ENCODE assay signal across 8 cellular contexts in the genomic region with DNA sequence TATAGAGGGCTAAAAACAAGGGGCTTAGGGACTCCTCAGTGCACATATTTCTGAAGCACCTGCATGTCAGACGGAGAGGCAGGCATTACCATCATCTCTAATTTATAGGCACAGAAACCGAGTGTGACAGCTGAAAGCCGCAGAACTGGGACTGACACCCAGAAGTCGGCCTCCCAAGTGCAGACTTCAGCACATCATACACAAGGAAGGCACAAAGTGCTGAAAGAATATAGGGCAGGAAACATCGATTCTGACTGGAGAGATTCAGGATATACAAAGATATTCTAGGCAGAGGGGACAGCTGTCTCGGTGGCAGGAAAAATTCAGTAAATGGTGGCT. TPM values are rescaled to one million over a fixed set of nuclear protein-coding genes. Genes with fewer than 3 reads are reported as not detected.
A peak's percentile ranks its signal among the peaks of the same experiment; 100 is the strongest.
DNase-seq lines count a peak whose midpoint lies in the region; ATAC-seq and TF ChIP-seq lines count a peak whose summit lies in the region.

No MANE protein-coding gene starts in this region.

- H3K4me2 ChIP-seq in SK-N-SH, result peak overlapping the region; percentile 34; the same call in 1 of the 2 replicates

- H3K4me1 ChIP-seq in SK-N-SH (ENCODE audit: control insufficient read depth in 1 of 2, insufficient read depth in 2 of 2, low read depth in 1 of 2, low read length in 1 of 2), result peaks cover 4 to 9% of the 10 kb centered on the region in 2 experiments; a peak in 3 of 4 replicates
- peaks cover 3 to 42% (median 4%) of the 10 kb centered on the region in 3 donors for H3K4me1 ChIP-seq in gastroesophageal sphincter

- peak overlapping the region; percentile 87 to 91 for H3K4me3 Mint-ChIP-seq in stimulated activated naive B cell treated with anti-CD40 and anti-IgM and Interleukin-4, amounts not matched to agents 10 μg/mL and 1 μg/mL and 100 μg/mL, for 72 hours

- H3K27ac Mint-ChIP-seq in stimulated activated naive B cell treated with anti-CD40 and anti-IgM and Interleukin-4, amounts not matched to agents 10 μg/mL and 1 μg/mL and 100 μg/mL, for 72 hours, result peak overlapping the region; percentile 94

- CTCF ChIA-PET in SK-N-SH (lab: Yijun Ruan, JAX), result interaction anchor here (0.6 to 3.1 kb wide), 43 partner anchors 10 to 600 kb away, joined by 3 to 44 read pairs (median 4); partner anchors contain the start of genes MRPS27 and PTCD2

- no peak for TF ChIP-seq RAD21 in SK-N-SH (IDR thresholded peaks at IDR 0.05; ENCODE audit: low read length)

- H3K4me3 ChIP-seq in SK-N-SH (ENCODE audit: low read depth in 2 of 2, low read length in 1 of 2), result peak overlapping the region in 1 of 2 experiments; percentile 65; a peak in 1 of 4 replicates
- no peak overlapping the region for H3K4me3 ChIP-seq in WERI-Rb-1 (ENCODE audit: low read depth, low read length)
- peak overlapping the region in 1 of 2 donors; percentile 71 for H3K4me3 ChIP-seq in gastroesophageal sphincter

- DNase-seq in SK-N-SH (no peak), WERI-Rb-1 (no peak), posterior cingulate gyrus (no peak), AG08395 (ENCODE audit: low spot score) (no peak)
- DNase-seq in stimulated activated naive B cell treated with anti-CD40 and anti-IgM and Interleukin-4, amounts not matched to agents 10 μg/mL and 1 μg/mL and 100 μg/mL, for 72 hours, result no peak

- no peaks in the 10 kb centered on the region for H3K9me3 Mint-ChIP-seq in stimulated activated naive B cell treated with anti-CD40 and anti-IgM and Interleukin-4, amounts not matched to agents 10 μg/mL and 1 μg/mL and 100 μg/mL, for 72 hours

- peaks cover 19% of the 10 kb centered on the region for H3F3A ChIP-seq in SK-N-SH (replicated peaks; ENCODE audit: insufficient read depth)

- H3K4me1 Mint-ChIP-seq in stimulated activated naive B cell treated with anti-CD40 and anti-IgM and Interleukin-4, amounts not matched to agents 10 μg/mL and 1 μg/mL and 100 μg/mL, for 72 hours, result peaks cover 19 to 27% of the 10 kb centered on the region in 2 donors

- H3K36me3 Mint-ChIP-seq in stimulated activated naive B cell treated with anti-CD40 and anti-IgM and Interleukin-4, amounts not matched to agents 10 μg/mL and 1 μg/mL and 100 μg/mL, for 72 hours, result peaks cover 24 to 46% of the 10 kb centered on the region in 2 donors

- H3K79me2 ChIP-seq in SK-N-SH (ENCODE audit: insufficient read depth), result peaks cover 43% of the 10 kb centered on the region

- no peak overlapping the region for H2AFZ ChIP-seq in SK-N-SH (ENCODE audit: low read depth)

- TF ChIP-seq CTCF in SK-N-SH (IDR thresholded peaks at IDR 0.05), result no peak
- no peak for TF ChIP-seq CTCF in WERI-Rb-1 (IDR thresholded peaks at IDR 0.05; ENCODE audit: low read depth, low read length)
- TF ChIP-seq CTCF in gastroesophageal sphincter (IDR thresholded peaks at IDR 0.05), result no peak

- H3K27me3 ChIP-seq in SK-N-SH (ENCODE audit: insufficient read depth) (no peaks in the 10 kb centered on the region), WERI-Rb-1 (ENCODE audit: insufficient read depth, low read depth, severe bottlenecking) (no peaks in the 10 kb centered on the region), gastroesophageal sphincter (no peaks in the 10 kb centered on the region)

- no peak for ATAC-seq in SK-N-SH treated with all-trans-retinoic acid at 6 μM for 48 hours
- no peak for ATAC-seq in gastroesophageal sphincter
- ATAC-seq in stimulated activated naive B cell treated with anti-CD40 and anti-IgM and Interleukin-4, amounts not matched to agents 10 μg/mL and 1 μg/mL and 100 μg/mL, for 72 hours (replicated peaks), result no peak
- ATAC-seq in HG02852 (IDR thresholded peaks at IDR 0.05; ENCODE audit: unreplicated experiment), result no peak

- no peaks in the 10 kb centered on the region for H4K20me1 ChIP-seq in SK-N-SH (ENCODE audit: insufficient read depth)

- intact Hi-C loops in posterior cingulate gyrus (cut with DNase I), result loop anchor here (1.0 to 5.0 kb wide), 4 partner anchors 62 to 526 kb away; partner anchors contain the start of gene MAP1B

- peak overlapping the region; percentile 28; the same call in 1 of the 2 replicates for H3K9ac ChIP-seq in SK-N-SH

- no peak for TF ChIP-seq POLR2A in gastroesophageal sphincter (IDR thresholded peaks at IDR 0.05)

- WGBS in SK-N-SH (ENCODE audit: low lambda C conversion rate), result 73% methylated on average over 6 of the region's 6 CpGs
- WGBS in gastroesophageal sphincter (ENCODE audit: low coverage in 1 of 2), 2 donors, result 70 to 74% methylated on average over 4 to 6 of the region's 6 CpGs

- H3K9me3 ChIP-seq in SK-N-SH, result no peaks in the 10 kb centered on the region
- no peaks in the 10 kb centered on the region for H3K9me3 ChIP-seq in WERI-Rb-1 (ENCODE audit: severe bottlenecking)
- no peaks in the 10 kb centered on the region for H3K9me3 ChIP-seq in gastroesophageal sphincter

- no peaks in the 10 kb centered on the region for H3K27me3 Mint-ChIP-seq in stimulated activated naive B cell treated with anti-CD40 and anti-IgM and Interleukin-4, amounts not matched to agents 10 μg/mL and 1 μg/mL and 100 μg/mL, for 72 hours

- H3K9me2 ChIP-seq in SK-N-SH, result no peaks in the 10 kb centered on the region

- peak overlapping the region; percentile 31 to 37; a peak in 2 of 4 replicates for H3K27ac ChIP-seq in SK-N-SH (ENCODE audit: low read depth in 2 of 2, low read length in 1 of 2)
- peak overlapping the region; percentile 43 for H3K27ac ChIP-seq in WERI-Rb-1
- peak overlapping the region; percentile 34 to 97 (median 95) for H3K27ac ChIP-seq in gastroesophageal sphincter

- peaks cover 32 to 37% of the 10 kb centered on the region in 2 experiments for H3K36me3 ChIP-seq in SK-N-SH (replicated peaks in 1 of 2; ENCODE audit: control insufficient read depth in 1 of 2, insufficient read depth in 2 of 2, low read length in 1 of 2)
- peaks cover 26% of the 10 kb centered on the region for H3K36me3 ChIP-seq in WERI-Rb-1
- peaks cover 0 to 46% of the 10 kb centered on the region in 2 donors for H3K36me3 ChIP-seq in gastroesophageal sphincter

- TF ChIP-seq EP300 in SK-N-SH (IDR thresholded peaks at IDR 0.05; ENCODE audit: borderline replicate concordance in 1 of 2, low read depth in 1 of 2, low read length in 1 of 2) (no peak), gastroesophageal sphincter (IDR thresholded peaks at IDR 0.05) (no peak)

- POLR2A ChIA-PET in SK-N-SH (lab: Yijun Ruan, JAX), result interaction anchor here (0.8 to 2.0 kb wide), 7 partner anchors 10 to 200 kb away, joined by 3 to 21 read pairs (median 11); partner anchors contain the start of genes MAP1B, MRPS27 and PTCD2

TF ChIP-seq in SK-N-SH, 30 proteins besides CTCF, POLR2A, EP300 and RAD21 (continues in another document):
- TF ChIP-seq NFIC (IDR thresholded peaks at IDR 0.05; ENCODE audit: borderline replicate concordance), result no peak
- TF ChIP-seq MAX (IDR thresholded peaks at IDR 0.05; ENCODE audit: low read depth), result no peak
- TF ChIP-seq, protein P1, sequence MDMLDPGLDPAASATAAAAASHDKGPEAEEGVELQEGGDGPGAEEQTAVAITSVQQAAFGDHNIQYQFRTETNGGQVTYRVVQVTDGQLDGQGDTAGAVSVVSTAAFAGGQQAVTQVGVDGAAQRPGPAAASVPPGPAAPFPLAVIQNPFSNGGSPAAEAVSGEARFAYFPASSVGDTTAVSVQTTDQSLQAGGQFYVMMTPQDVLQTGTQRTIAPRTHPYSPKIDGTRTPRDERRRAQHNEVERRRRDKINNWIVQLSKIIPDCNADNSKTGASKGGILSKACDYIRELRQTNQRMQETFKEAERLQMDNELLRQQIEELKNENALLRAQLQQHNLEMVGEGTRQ (IDR thresholded peaks at IDR 0.05; ENCODE audit: borderline replicate concordance, low read depth, low read length), result no peak

TF ChIP-seq in SK-N-SH treated with all-trans-retinoic acid at 6 μM for 48 hours, 23 proteins besides CTCF, POLR2A, EP300 and RAD21 (continues in another document):
- no peak for TF ChIP-seq ARNTL (CRISPR knock-in tag; IDR thresholded peaks at IDR 0.05; ENCODE audit: borderline replicate concordance, low read depth)
- TF ChIP-seq ZFP3 (CRISPR knock-in tag; IDR thresholded peaks at IDR 0.05), result no peak
- TF ChIP-seq, protein P2, sequence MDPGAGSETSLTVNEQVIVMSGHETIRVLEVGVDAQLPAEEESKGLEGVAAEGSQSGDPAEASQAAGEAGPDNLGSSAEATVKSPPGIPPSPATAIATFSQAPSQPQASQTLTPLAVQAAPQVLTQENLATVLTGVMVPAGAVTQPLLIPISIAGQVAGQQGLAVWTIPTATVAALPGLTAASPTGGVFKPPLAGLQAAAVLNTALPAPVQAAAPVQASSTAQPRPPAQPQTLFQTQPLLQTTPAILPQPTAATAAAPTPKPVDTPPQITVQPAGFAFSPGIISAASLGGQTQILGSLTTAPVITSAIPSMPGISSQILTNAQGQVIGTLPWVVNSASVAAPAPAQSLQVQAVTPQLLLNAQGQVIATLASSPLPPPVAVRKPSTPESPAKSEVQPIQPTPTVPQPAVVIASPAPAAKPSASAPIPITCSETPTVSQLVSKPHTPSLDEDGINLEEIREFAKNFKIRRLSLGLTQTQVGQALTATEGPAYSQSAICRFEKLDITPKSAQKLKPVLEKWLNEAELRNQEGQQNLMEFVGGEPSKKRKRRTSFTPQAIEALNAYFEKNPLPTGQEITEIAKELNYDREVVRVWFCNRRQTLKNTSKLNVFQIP (CRISPR knock-in tag; IDR thresholded peaks at IDR 0.05; ENCODE audit: borderline replicate concordance, low read depth), result no peak
- no peak for TF ChIP-seq PPARA (CRISPR knock-in tag; IDR thresholded peaks at IDR 0.05; ENCODE audit: borderline replicate concordance)
- TF ChIP-seq SNAI2 (CRISPR knock-in tag; IDR thresholded peaks at IDR 0.05), result no peak
- no peak for TF ChIP-seq ZFP30 (CRISPR knock-in tag; IDR thresholded peaks at IDR 0.05)
- no peak for TF ChIP-seq BACH2 (CRISPR knock-in tag; IDR thresholded peaks at IDR 0.05; ENCODE audit: borderline replicate concordance)
- TF ChIP-seq ISL1 (CRISPR knock-in tag; IDR thresholded peaks at IDR 0.05), result no peak

RNA-seq across cellular contexts. Expression of gene MRPS27, which starts 11.2 kb away (rescaled TPM):
- 37.5 and 48.2 TPM in 2 replicates for polyA plus RNA-seq in SK-N-SH (2012; rRNA removed)
- 39.8 and 47.0 TPM in 2 replicates for polyA plus RNA-seq in SK-N-SH (2012; cell fraction: cytosol; rRNA removed)
- polyA plus RNA-seq in SK-N-SH (2012; cell fraction: nucleus; rRNA removed), result 38.6 and 42.4 TPM in 2 replicates
- total RNA-seq in gastroesophageal sphincter, result 10 to 100 TPM; 48.6 to 57.9 (median 55.1) TPM

RNA-seq across cellular contexts. Expression of gene PTCD2, which starts 11.4 kb away (rescaled TPM):
- 6.7 and 8.6 TPM in 2 replicates for polyA plus RNA-seq in SK-N-SH (2012; rRNA removed)
- polyA plus RNA-seq in SK-N-SH (2012; cell fraction: cytosol; rRNA removed), result 8.0 and 8.9 TPM in 2 replicates
- polyA plus RNA-seq in SK-N-SH (2012; cell fraction: nucleus; rRNA removed), result 7.1 and 13.0 TPM in 2 replicates
- total RNA-seq in gastroesophageal sphincter, result 1 to 10 TPM; 2.7 to 7.2 (median 5.4) TPM

Comparison
In these comparisons a context has a peak if more than half of its experiments do, and no peak if none do; other contexts are left out.
1. H3K27ac ChIP-seq: peak in every context shown above with its lines; median percentile 95 in gastroesophageal sphincter; 43 in WERI-Rb-1; 34 in SK-N-SH.